In genomic region chr19:4112367-4112766, GRCh38 we compare ENCODE assay signal across 24 cellular contexts. TPM values are rescaled to one million over a fixed set of nuclear protein-coding genes. Genes with fewer than 3 reads are reported as not detected.
DNase-seq lines count a peak whose midpoint lies in the region; ATAC-seq, FAIRE-seq and TF ChIP-seq lines count a peak whose summit lies in the region.
"Had no signal": no experiment of that assay in that cellular context is flagged by ENCODE, and none has a peak within 500 bp of the region (broad histone marks: within the 10 kb centered on the region; RNA-seq: fewer than 3 reads in every experiment).

No MANE protein-coding gene starts in this region.

- no peak overlapping the region for H4K8ac ChIP-seq in neuronal stem cell (ENCODE audit: low read depth, low read length)

- no peak overlapping the region for H3K4me2 ChIP-seq in GM12878 (ENCODE audit: control insufficient read depth, insufficient read depth)
- no peak overlapping the region for H3K4me2 ChIP-seq in neuronal stem cell (ENCODE audit: insufficient read depth, low read length, poor library complexity, severe bottlenecking)

- ATAC-seq in right cardiac atrium = peak; percentile 15 to 28
- no peak for ATAC-seq in GM12878
- no peak for ATAC-seq in left lung
- ATAC-seq in HG03354 (IDR thresholded peaks at IDR 0.05; ENCODE audit: poor library complexity, severe bottlenecking, unreplicated experiment) = no peak

- no peak overlapping the region for H2BK5ac ChIP-seq in neuronal stem cell (ENCODE audit: low read length)

- H3K4me3 Mint-ChIP-seq in T-helper 2 cell treated with Interferon-gamma antibody and Interleukin-4, amounts not matched to agents 5 μg/mL and 100 μg/mL, for 36 hours = no peak overlapping the region
- H3K4me3 Mint-ChIP-seq: CD14-positive monocyte, HFFc6 had no signal

- TF ChIP-seq RAD21 in GM12878 (IDR thresholded peaks at IDR 0.05; ENCODE audit: insufficient read depth, low read depth, low read length) = no peak

- H3K9me3 ChIP-seq in right cardiac atrium (ENCODE audit: control insufficient read depth, low read length) (no peaks in the 10 kb centered on the region), left ventricle myocardium inferior (replicated peaks) (no peaks in the 10 kb centered on the region), GM12878 (replicated peaks; ENCODE audit: control insufficient read depth, insufficient read depth, low read length) (no peaks in the 10 kb centered on the region), neuronal stem cell (replicated peaks in 1 of 2; ENCODE audit: control insufficient read depth in 2 of 2, insufficient read depth in 1 of 2, low read depth in 1 of 2, low read length in 2 of 2) (no peaks in the 10 kb centered on the region), tibial nerve (no peaks in the 10 kb centered on the region), left lung (no peaks in the 10 kb centered on the region)
- H3K9me3 ChIP-seq: Caco-2, Peyer's patch had no signal

- H3K4me1 ChIP-seq in right cardiac atrium (ENCODE audit: control insufficient read depth, insufficient read depth, low read length) (peaks cover 2% of the 10 kb centered on the region), left ventricle myocardium inferior (peaks cover 45% of the 10 kb centered on the region), GM12878 (ENCODE audit: control insufficient read depth, insufficient read depth, low read length) (peaks cover 53% of the 10 kb centered on the region), neuronal stem cell (ENCODE audit: control insufficient read depth in 2 of 2, insufficient read depth in 1 of 2, low read depth in 1 of 2, low read length in 2 of 2) (no peaks in the 10 kb centered on the region), tibial nerve (peaks cover 0 to 15% (median 7%) of the 10 kb centered on the region in 4 donors), left lung (peaks cover 0 to 42% of the 10 kb centered on the region in 2 donors)
- H3K4me1 ChIP-seq: Caco-2 had no signal

- no peak overlapping the region for H2BK12ac ChIP-seq in neuronal stem cell (ENCODE audit: low read length)

- CTCF ChIA-PET in GM12878 (lab: Yijun Ruan, JAX) = no interaction called here

- no peak overlapping the region for H2AK5ac ChIP-seq in neuronal stem cell (ENCODE audit: low read depth, low read length)

- intact Hi-C loops in right cardiac atrium (cut with DNase I) (no loop called here), left ventricle myocardium inferior (cut with micrococcal nuclease) (no loop called here), GM12878 (cut with micrococcal nuclease; ENCODE audit: unreplicated experiment) (no loop called here), left lung (cut with DNase I) (no loop called here)

- H3K9ac ChIP-seq in GM12878 (ENCODE audit: control insufficient read depth, insufficient read depth, low read length) = no peak overlapping the region
- no peak overlapping the region for H3K9ac ChIP-seq in neuronal stem cell (ENCODE audit: low read depth, low read length, poor library complexity)

- H3K23ac ChIP-seq in neuronal stem cell (ENCODE audit: low read depth, low read length, poor library complexity) = peak overlapping the region; percentile 55

- in situ Hi-C loops in GM12878 (cut with MboI) = no loop called here

- no peaks in the 10 kb centered on the region for H3K9me3 Mint-ChIP-seq in T-helper 2 cell treated with Interferon-gamma antibody and Interleukin-4, amounts not matched to agents 5 μg/mL and 100 μg/mL, for 36 hours
- H3K9me3 Mint-ChIP-seq: HFFc6 had no signal

- H2BK15ac ChIP-seq in neuronal stem cell (ENCODE audit: low read length) = no peak overlapping the region

- H3K79me2 ChIP-seq in GM12878 (ENCODE audit: control insufficient read depth, insufficient read depth, low read length) = peaks cover 16% of the 10 kb centered on the region

- DNase-seq in right cardiac atrium = peak in 1 of 3 donors; percentile 45
- no peak for DNase-seq in left ventricle myocardium inferior
- DNase-seq in GM12878 (ENCODE audit: low read depth, low spot score) = no peak
- no peak for DNase-seq in neuronal stem cell (ENCODE audit: low spot score)
- DNase-seq in tibial nerve (ENCODE audit: low spot score in 2 of 2) = no peak
- DNase-seq in T-helper 2 cell treated with Interferon-gamma antibody and Interleukin-4, amounts not matched to agents 5 μg/mL and 100 μg/mL, for 36 hours (ENCODE audit: low spot score) = no peak
- DNase-seq in left lung = no peak
- DNase-seq: Caco-2, DMS153, HFFc6, IMR-90, NCI-H1105 treated with DMSO at 0.1 percent for 48 hours, NCI-H1694 treated with DMSO at 0.1 percent for 48 hours, NCI-H2107, NCI-H226, NCI-H524 treated with DMSO at 0.1 percent for 48 hours, Peyer's patch, Right ventricle myocardium superior had no signal

- H4K91ac ChIP-seq in neuronal stem cell (ENCODE audit: low read depth, low read length, poor library complexity) = no peak overlapping the region

- SMC1A ChIA-PET in GM12878 (lab: Charles Lee; ENCODE audit: uncharacterized antibody, unreplicated experiment) = interaction anchor here (0.8 kb wide), 1 partner anchor 9 kb away, joined by 4 read pairs; no protein-coding TSS in a partner anchor

- H3K14ac ChIP-seq in neuronal stem cell (ENCODE audit: low read length) = peak overlapping the region; percentile 56

- H3K18ac ChIP-seq in neuronal stem cell (ENCODE audit: low read length) = no peak overlapping the region

- H3K36me3 ChIP-seq in left ventricle myocardium inferior (peaks cover 88% of the 10 kb centered on the region), GM12878 (ENCODE audit: control insufficient read depth in 2 of 2, insufficient read depth in 2 of 2, low read length in 1 of 2) (peaks cover 28 to 30% of the 10 kb centered on the region in 2 experiments), neuronal stem cell (replicated peaks in 1 of 2; ENCODE audit: control insufficient read depth in 2 of 2, insufficient read depth in 2 of 2, low read length in 2 of 2) (peaks cover 64 to 92% of the 10 kb centered on the region in 2 donors), tibial nerve (peaks cover 0 to 100% (median 19%) of the 10 kb centered on the region in 3 donors), left lung (peaks cover 0 to 100% of the 10 kb centered on the region in 2 donors)

- H2AFZ ChIP-seq in GM12878 (ENCODE audit: control insufficient read depth, low read depth, low read length) (no peak overlapping the region), neuronal stem cell (ENCODE audit: low read length) (no peak overlapping the region)

- peaks cover 9% of the 10 kb centered on the region for H3K79me1 ChIP-seq in neuronal stem cell (ENCODE audit: low read depth, low read length)

- H3K4me1 Mint-ChIP-seq in T-helper 2 cell treated with Interferon-gamma antibody and Interleukin-4, amounts not matched to agents 5 μg/mL and 100 μg/mL, for 36 hours (ENCODE audit: low read depth) = peaks cover 24% of the 10 kb centered on the region

- no peaks in the 10 kb centered on the region for H3K27me3 Mint-ChIP-seq in T-helper 2 cell treated with Interferon-gamma antibody and Interleukin-4, amounts not matched to agents 5 μg/mL and 100 μg/mL, for 36 hours (ENCODE audit: low read depth)

- RAD21 ChIA-PET in GM12878 (lab: Charles Lee; ENCODE audit: unreplicated experiment) = no interaction called here

- H4K20me1 ChIP-seq in GM12878 (ENCODE audit: control insufficient read depth, insufficient read depth) = no peaks in the 10 kb centered on the region

- no peaks in the 10 kb centered on the region for H3K27me3 ChIP-seq in right cardiac atrium (ENCODE audit: control insufficient read depth, insufficient read depth)
- no peaks in the 10 kb centered on the region for H3K27me3 ChIP-seq in left ventricle myocardium inferior (ENCODE audit: low read depth)
- H3K27me3 ChIP-seq in GM12878 (replicated peaks in 1 of 2; ENCODE audit: control insufficient read depth in 2 of 2, insufficient read depth in 2 of 2, low read length in 1 of 2) = no peaks in the 10 kb centered on the region
- H3K27me3 ChIP-seq in neuronal stem cell (ENCODE audit: control insufficient read depth in 3 of 3, insufficient read depth in 3 of 3, low read depth in 1 of 3, low read length in 3 of 3) = no peaks in the 10 kb centered on the region
- no peaks in the 10 kb centered on the region for H3K27me3 ChIP-seq in tibial nerve
- no peaks in the 10 kb centered on the region for H3K27me3 ChIP-seq in left lung
- H3K27me3 ChIP-seq: Peyer's patch had no signal

- POLR2A ChIA-PET in GM12878 (lab: Charles Lee) = interaction anchor here (0.8 to 1.5 kb wide), 2 partner anchors 46 to 117 kb away, joined by 3 read pairs; no protein-coding TSS in a partner anchor

- 92% methylated on average over 17 of the region's 17 CpGs for WGBS in right cardiac atrium
- WGBS in GM12878 (ENCODE audit: insufficient coverage, insufficient replicate concordance, low lambda C conversion rate, missing lambda C conversion rate) = 100% methylated on average over 17 of the region's 17 CpGs
- WGBS in neuronal stem cell (ENCODE audit: extremely low coverage in 2 of 2, insufficient read length in 2 of 2, insufficient replicate concordance in 1 of 2), 2 donors = no CpG with 5 or more reads among the region's 17 CpGs
- WGBS in tibial nerve, 2 donors = 74 to 82% methylated on average over 7 to 15 of the region's 17 CpGs

- BruUV-seq in GM12878 (replicated peaks; lab: Mats Ljungman, UMichigan) = no TSS peak

- no peak overlapping the region for H3K27ac ChIP-seq in right cardiac atrium (ENCODE audit: low read length)
- no peak overlapping the region for H3K27ac ChIP-seq in left ventricle myocardium inferior (replicated peaks)
- no peak overlapping the region for H3K27ac ChIP-seq in GM12878 (ENCODE audit: control insufficient read depth, insufficient read depth)
- H3K27ac ChIP-seq in neuronal stem cell (replicated peaks; ENCODE audit: low read length) = no peak overlapping the region
- H3K27ac ChIP-seq in tibial nerve = peak overlapping the region in 3 of 4 donors; percentile 40 to 64 (median 55)
- H3K27ac ChIP-seq in left lung = no peak overlapping the region
- H3K27ac ChIP-seq: Peyer's patch had no signal

- H3K36me3 Mint-ChIP-seq in T-helper 2 cell treated with Interferon-gamma antibody and Interleukin-4, amounts not matched to agents 5 μg/mL and 100 μg/mL, for 36 hours (ENCODE audit: low read depth) = peaks cover 63% of the 10 kb centered on the region

- TF ChIP-seq CTCF in left ventricle myocardium inferior (IDR thresholded peaks at IDR 0.05; ENCODE audit: borderline replicate concordance) = no peak
- TF ChIP-seq CTCF in GM12878 (IDR thresholded peaks at IDR 0.05 in 2 of 3, conservative IDR thresholded peaks at IDR 0.05 in 1 of 3; ENCODE audit: control insufficient read depth in 2 of 3, extremely low read depth in 1 of 3, insufficient read depth in 1 of 3, low read depth in 3 of 3, low read length in 3 of 3) = no peak
- TF ChIP-seq CTCF in tibial nerve (IDR thresholded peaks at IDR 0.05) = no peak
- TF ChIP-seq CTCF in left lung (IDR thresholded peaks at IDR 0.05) = no peak

- peak; percentile 47; the same call in 1 of the 2 replicates for TF ChIP-seq POLR2A in GM12878 (IDR thresholded peaks at IDR 0.05; ENCODE audit: low read depth, low read length)
- no peak for TF ChIP-seq POLR2A in tibial nerve (IDR thresholded peaks at IDR 0.05)

- no peak overlapping the region for H3K27ac Mint-ChIP-seq in T-helper 2 cell treated with Interferon-gamma antibody and Interleukin-4, amounts not matched to agents 5 μg/mL and 100 μg/mL, for 36 hours
- H3K27ac Mint-ChIP-seq: HFFc6 had no signal

- TF ChIP-seq EP300 in GM12878 (IDR thresholded peaks at IDR 0.05; ENCODE audit: borderline replicate concordance in 1 of 2, control insufficient read depth in 1 of 2, low read depth in 2 of 2, low read length in 2 of 2) (no peak), tibial nerve (IDR thresholded peaks at IDR 0.05) (no peak)

- no peak overlapping the region for H3K4ac ChIP-seq in neuronal stem cell (ENCODE audit: low read length)

- H3K4me3 ChIP-seq in right cardiac atrium (ENCODE audit: low read length) (no peak overlapping the region), left ventricle myocardium inferior (no peak overlapping the region), GM12878 (no peak overlapping the region), neuronal stem cell (ENCODE audit: low read length in 2 of 2) (no peak overlapping the region), tibial nerve (no peak overlapping the region), left lung (no peak overlapping the region)
- H3K4me3 ChIP-seq: Peyer's patch had no signal

- no peak overlapping the region for H2BK120ac ChIP-seq in neuronal stem cell (ENCODE audit: low read depth, low read length)

- no peak for FAIRE-seq in GM12878 (lab: Jason Lieb, UNC)
- FAIRE-seq: A204.1, H54 had no signal

RNA-seq across cellular contexts. Expression of gene MAP2K2, which starts 11.6 kb away (rescaled TPM):
- total RNA-seq in right cardiac atrium (100 to 1,000 TPM; 113 to 134 (median 121) TPM), left ventricle myocardium inferior (129 TPM), GM12878 (2014; rRNA removed) (178 and 210 TPM in 2 replicates), GM12878 (2014; rRNA removed; fragmentation: Illumina TruSeq; extraction: Trizol) (72.1 and 92.8 TPM in 2 replicates), GM12878 (2021) (182 and 184 TPM in 2 replicates), tibial nerve (100 to 1,000 TPM in 1 of 4 donors, 10 to 100 TPM in 3; 36.9 to 128 (median 75.0) TPM), left lung (100 to 1,000 TPM; 129 to 143 TPM)
- polyA plus RNA-seq in right cardiac atrium (151 TPM), GM12878 (2011; rRNA removed) (31.6 and 68.3 TPM in 2 replicates), GM12878 (2014; fragmentation: Illumina TruSeq; extraction: Trizol) (13.0 and 38.8 TPM in 2 replicates), GM12878 (2014; fragmentation: Nextera tagmentation; extraction: Ambion mirVana) (1 to 10 TPM in 1 of 2 experiments, under 1 TPM in 1; 1.00 to 6.8 TPM), GM12878 (2014; rRNA removed) (144 and 166 TPM in 2 replicates), GM12878 (2016; fragmentation: Nextera tagmentation; extraction: Ambion mirVana) (10 to 100 TPM; 33.4 to 33.7 TPM)
- 58.9 and 63.2 TPM in 2 replicates for total RNA-seq in GM12878 (2013; cell fraction: nucleolus; rRNA removed)
- polyA plus RNA-seq in GM12878 (2011; ENCODE audit: low read depth) = 78.5 TPM
- 109 and 144 TPM in 2 replicates for polyA plus RNA-seq in GM12878 (2011; cell fraction: cytosol; rRNA removed)
- polyA plus RNA-seq in GM12878 (2011; cell fraction: nucleus; rRNA removed) = 127 and 159 TPM in 2 replicates
- 133 and 176 TPM in 2 replicates for polyA plus RNA-seq in GM12878 (2012)
- 32.9 and 84.0 TPM in 2 replicates for polyA minus RNA-seq in GM12878 (2011; rRNA and poly(A)+ RNA removed)
- polyA minus RNA-seq in GM12878 (2011; cell fraction: cytosol; rRNA and poly(A)+ RNA removed) = 64.1 and 69.3 TPM in 2 replicates
- 27.6 and 40.2 TPM in 2 replicates for polyA minus RNA-seq in GM12878 (2011; cell fraction: nucleus; rRNA and poly(A)+ RNA removed)
- 165 TPM for polyA plus RNA-seq in neuronal stem cell (2013, experiment 1 of 2)
- polyA plus RNA-seq in neuronal stem cell (2013, experiment 2 of 2) = 164 TPM

RNA-seq across cellular contexts. Expression of gene CREB3L3, which starts 41.1 kb away (rescaled TPM):
- not detected for total RNA-seq in right cardiac atrium
- polyA plus RNA-seq in right cardiac atrium = not detected
- not detected for total RNA-seq in left ventricle myocardium inferior
- not detected in 2 replicates for total RNA-seq in GM12878 (2013; cell fraction: nucleolus; rRNA removed)
- total RNA-seq in GM12878 (2014; rRNA removed) = not detected in 2 replicates
- total RNA-seq in GM12878 (2014; rRNA removed; fragmentation: Illumina TruSeq; extraction: Trizol) = not detected in 2 replicates
- total RNA-seq in GM12878 (2021) = not detected in 2 replicates
- polyA plus RNA-seq in GM12878 (2011; ENCODE audit: low read depth) = not detected
- 0.22 and 0.46 TPM in 2 replicates for polyA plus RNA-seq in GM12878 (2011; rRNA removed)
- polyA plus RNA-seq in GM12878 (2011; cell fraction: cytosol; rRNA removed) = 0.60 and 0.72 TPM in 2 replicates
- polyA plus RNA-seq in GM12878 (2011; cell fraction: nucleus; rRNA removed) = 0.46 and 0.61 TPM in 2 replicates
- polyA plus RNA-seq in GM12878 (2012) = 0.04 and 0.23 TPM in 2 replicates
- polyA plus RNA-seq in GM12878 (2014; fragmentation: Illumina TruSeq; extraction: Trizol) = 0.03 TPM in 1 of 2 replicates, not detected in the other
- polyA plus RNA-seq in GM12878 (2014; fragmentation: Nextera tagmentation; extraction: Ambion mirVana) = not detected
- not detected in 2 replicates for polyA plus RNA-seq in GM12878 (2014; rRNA removed)
- polyA plus RNA-seq in GM12878 (2016; fragmentation: Nextera tagmentation; extraction: Ambion mirVana) = under 1 TPM in 1 of 2 experiments, not detected in 1; 0.07 TPM
- polyA minus RNA-seq in GM12878 (2011; rRNA and poly(A)+ RNA removed) = 0.52 TPM in 1 of 2 replicates, not detected in the other
- not detected in 2 replicates for polyA minus RNA-seq in GM12878 (2011; cell fraction: cytosol; rRNA and poly(A)+ RNA removed)
- polyA minus RNA-seq in GM12878 (2011; cell fraction: nucleus; rRNA and poly(A)+ RNA removed) = 0.29 TPM in 1 of 2 replicates, not detected in the other
- polyA plus RNA-seq in neuronal stem cell (2013, experiment 1 of 2) = 0.11 TPM
- polyA plus RNA-seq in neuronal stem cell (2013, experiment 2 of 2) = 0.07 TPM
- not detected for total RNA-seq in tibial nerve
- not detected for total RNA-seq in left lung
- total RNA-seq: HFFc6, HT-29, IMR-90, LHCN-M2, Right ventricle myocardium superior had no signal
- polyA plus RNA-seq: CD14-positive monocyte, IMR-90 had no signal

RNA-seq across cellular contexts. Expression of gene ZBTB7A, which starts 45.7 kb away (rescaled TPM):
- 10 to 100 TPM; 28.6 to 32.6 (median 31.6) TPM for total RNA-seq in right cardiac atrium
- polyA plus RNA-seq in right cardiac atrium = 17.5 TPM
- 30.6 TPM for total RNA-seq in left ventricle myocardium inferior
- total RNA-seq in GM12878 (2013; cell fraction: nucleolus; rRNA removed) = 20.9 and 24.8 TPM in 2 replicates
- 10.6 and 15.9 TPM in 2 replicates for total RNA-seq in GM12878 (2014; rRNA removed)
- 3.2 TPM in 2 replicates for total RNA-seq in GM12878 (2014; rRNA removed; fragmentation: Illumina TruSeq; extraction: Trizol)
- 40.0 and 42.4 TPM in 2 replicates for total RNA-seq in GM12878 (2021)
- 2.2 TPM for polyA plus RNA-seq in GM12878 (2011; ENCODE audit: low read depth)
- polyA plus RNA-seq in GM12878 (2011; rRNA removed) = 0.84 and 2.5 TPM in 2 replicates
- 4.5 and 7.6 TPM in 2 replicates for polyA plus RNA-seq in GM12878 (2011; cell fraction: cytosol; rRNA removed)
- polyA plus RNA-seq in GM12878 (2011; cell fraction: nucleus; rRNA removed) = 12.8 and 18.3 TPM in 2 replicates
- polyA plus RNA-seq in GM12878 (2012) = 14.1 and 15.9 TPM in 2 replicates
- polyA plus RNA-seq in GM12878 (2014; fragmentation: Illumina TruSeq; extraction: Trizol) = 4.1 and 5.9 TPM in 2 replicates
- under 1 TPM; 0.26 to 0.73 TPM for polyA plus RNA-seq in GM12878 (2014; fragmentation: Nextera tagmentation; extraction: Ambion mirVana)
- 16.2 and 22.2 TPM in 2 replicates for polyA plus RNA-seq in GM12878 (2014; rRNA removed)
- polyA plus RNA-seq in GM12878 (2016; fragmentation: Nextera tagmentation; extraction: Ambion mirVana) = 10 to 100 TPM in 1 of 2 experiments, 1 to 10 TPM in 1; 2.0 to 10.1 TPM
- 3.6 and 6.5 TPM in 2 replicates for polyA minus RNA-seq in GM12878 (2011; rRNA and poly(A)+ RNA removed)
- 12.4 and 12.8 TPM in 2 replicates for polyA minus RNA-seq in GM12878 (2011; cell fraction: cytosol; rRNA and poly(A)+ RNA removed)
- polyA minus RNA-seq in GM12878 (2011; cell fraction: nucleus; rRNA and poly(A)+ RNA removed) = 3.6 and 4.7 TPM in 2 replicates
- 9.3 TPM for polyA plus RNA-seq in neuronal stem cell (2013, experiment 1 of 2)
- polyA plus RNA-seq in neuronal stem cell (2013, experiment 2 of 2) = 10.2 TPM
- 10 to 100 TPM; 64.9 to 97.7 (median 86.7) TPM for total RNA-seq in tibial nerve
- total RNA-seq in left lung = 10 to 100 TPM; 38.8 to 49.5 TPM

Comparison
In these comparisons a context has a peak if more than half of its experiments do, and no peak if none do; other contexts are left out.
1. ATAC-seq: peak in right cardiac atrium (2 of 2); none in GM12878 (single experiment), left lung (single experiment) and HG03354 (single experiment).
2. H3K27ac ChIP-seq: peak in tibial nerve (3 of 4); none in right cardiac atrium (single experiment), left ventricle myocardium inferior (single experiment), GM12878 (single experiment), neuronal stem cell (single experiment) and left lung (0 of 2).